Comparison of ENCODE assay signal across 1 cellular context in genomic region chr6:139291813-139292619, GRCh38.
TF ChIP-seq lines count a peak whose summit lies in the region.

Gene TXLNB, minus strand, starts transcription at chr6:139291998. Its CDS starts 3,099 bp downstream, at chr6:139288899.

TF ChIP-seq in HEK293, 187 proteins besides CTCF, POLR2A, EP300 and RAD21 (continued from another document and continues in another):
- TF ChIP-seq PRDM2 (tag by site-specific recombination; IDR thresholded peaks at IDR 0.05; ENCODE audit: borderline replicate concordance) (no peak), ZSCAN4 (tag by site-specific recombination; IDR thresholded peaks at IDR 0.05) (peak; percentile 99), ZNF530 (tag by site-specific recombination; IDR thresholded peaks at IDR 0.05; ENCODE audit: low read depth) (no peak), ZNF366 (tag by site-specific recombination; conservative IDR thresholded peaks at IDR 0.05) (peak; percentile 84), ZNF221 (tag by site-specific recombination; IDR thresholded peaks at IDR 0.05; ENCODE audit: borderline replicate concordance) (no peak), KLF1 (tag by site-specific recombination; IDR thresholded peaks at IDR 0.05) (peak; percentile 61), ZNF354C (tag by site-specific recombination; IDR thresholded peaks at IDR 0.05; ENCODE audit: borderline replicate concordance, low read depth) (no peak), ZNF707 (tag by site-specific recombination; IDR thresholded peaks at IDR 0.05) (no peak), YY2 (tag by site-specific recombination; IDR thresholded peaks at IDR 0.05) (peak; percentile 83), KLF10 (tag by site-specific recombination; IDR thresholded peaks at IDR 0.05) (no peak), ZNF239 (tag by site-specific recombination; IDR thresholded peaks at IDR 0.05) (peak; percentile 95), ZNF335 (tag by site-specific recombination; conservative IDR thresholded peaks at IDR 0.05) (peak; percentile 98), ZBTB6 (tag by site-specific recombination; IDR thresholded peaks at IDR 0.05) (no peak), ZNF596 (tag by site-specific recombination; IDR thresholded peaks at IDR 0.05) (no peak), ZNF18 (tag by site-specific recombination; IDR thresholded peaks at IDR 0.05) (no peak), TRIM28 (IDR thresholded peaks at IDR 0.05; ENCODE audit: borderline replicate concordance, low read length) (peak; percentile 97), ZFP3 (tag by site-specific recombination; IDR thresholded peaks at IDR 0.05; ENCODE audit: low read depth) (no peak), ZNF19 (tag by site-specific recombination; IDR thresholded peaks at IDR 0.05; ENCODE audit: low read depth) (peak; percentile 99), ZNF157 (tag by site-specific recombination; IDR thresholded peaks at IDR 0.05) (no peak), SP3 (tag by site-specific recombination; IDR thresholded peaks at IDR 0.05) (no peak), REPIN1 (tag by site-specific recombination; IDR thresholded peaks at IDR 0.05; ENCODE audit: low read depth) (no peak), SP2 (tag by site-specific recombination; IDR thresholded peaks at IDR 0.05) (no peak), ZNF292 (tag by site-specific recombination; IDR thresholded peaks at IDR 0.05; ENCODE audit: borderline replicate concordance, low read depth) (no peak), ZNF37A (tag by site-specific recombination; IDR thresholded peaks at IDR 0.05) (no peak), SALL2 (tag by site-specific recombination; IDR thresholded peaks at IDR 0.05; ENCODE audit: borderline replicate concordance) (no peak), PRDM1 (tag by site-specific recombination; IDR thresholded peaks at IDR 0.05) (peak; percentile 92), KLF7 (tag by site-specific recombination; IDR thresholded peaks at IDR 0.05; ENCODE audit: borderline replicate concordance) (peak; percentile 65), EGR2 (tag by site-specific recombination; IDR thresholded peaks at IDR 0.05; ENCODE audit: low read depth) (peak; percentile 86), ZNF645 (tag by site-specific recombination; IDR thresholded peaks at IDR 0.05) (no peak), HOXD13 (CRISPR knock-in tag; IDR thresholded peaks at IDR 0.05; ENCODE audit: borderline replicate concordance) (no peak; the same call in 1 of the 2 replicates), ZNF571 (tag by site-specific recombination; IDR thresholded peaks at IDR 0.05) (no peak), ZNF580 (tag by site-specific recombination; IDR thresholded peaks at IDR 0.05) (peak; percentile 90), ZNF324 (tag by site-specific recombination; IDR thresholded peaks at IDR 0.05) (no peak), ZNF664 (tag by site-specific recombination; IDR thresholded peaks at IDR 0.05) (no peak; the same call in 1 of the 2 replicates), ZNF792 (tag by site-specific recombination; IDR thresholded peaks at IDR 0.05) (0 out of 2 replicates have a peak, but pooled peaks have one; percentile 79), ZFP69B (tag by site-specific recombination; IDR thresholded peaks at IDR 0.05) (peak; percentile 91), AEBP2 (tag by site-specific recombination; IDR thresholded peaks at IDR 0.05; ENCODE audit: borderline replicate concordance) (no peak), ATF2 (tag by site-specific recombination; IDR thresholded peaks at IDR 0.05; ENCODE audit: low read depth) (peak; percentile 24; the same call in 1 of the 2 replicates), KLF9 (tag by site-specific recombination; IDR thresholded peaks at IDR 0.05; ENCODE audit: low read depth) (peak; percentile 46; the same call in 1 of the 2 replicates), ZBTB21 (tag by site-specific recombination; IDR thresholded peaks at IDR 0.05) (peak; percentile 73), ZNF404 (tag by site-specific recombination; IDR thresholded peaks at IDR 0.05) (no peak), ZNF704 (tag by site-specific recombination; IDR thresholded peaks at IDR 0.05) (no peak), ZNF785 (tag by site-specific recombination; IDR thresholded peaks at IDR 0.05) (peak; percentile 95), ZNF155 (tag by site-specific recombination; IDR thresholded peaks at IDR 0.05) (no peak), ZNF692 (tag by site-specific recombination; IDR thresholded peaks at IDR 0.05) (peak; percentile 91)
